15 cellular contexts compared by ENCODE assay signal in the genomic region with DNA sequence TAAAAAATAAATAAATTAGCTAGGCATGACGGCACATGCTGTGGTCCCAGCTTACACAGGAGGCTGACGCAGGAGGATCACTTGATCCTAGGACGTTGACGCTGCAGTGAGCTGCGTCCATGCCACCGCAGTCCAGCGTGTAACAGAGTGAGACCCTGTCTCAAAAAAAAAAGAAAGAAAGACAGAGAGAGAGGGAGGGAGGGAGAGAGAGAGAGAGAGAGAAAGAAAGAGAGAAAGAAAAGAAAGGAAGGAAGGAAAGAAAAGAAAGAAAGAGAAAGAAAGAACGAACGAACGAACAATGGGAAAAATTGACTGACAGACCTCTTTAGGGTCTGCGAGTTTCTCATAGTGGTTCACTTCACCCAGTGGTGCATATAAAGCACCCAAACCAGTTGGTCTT.
DNase-seq lines count a peak whose midpoint lies in the region; ATAC-seq and TF ChIP-seq lines count a peak whose summit lies in the region.
"Had no signal": no experiment of that assay in that cellular context is flagged by ENCODE, and none has a peak within 500 bp of the region (broad histone marks: within the 10 kb centered on the region; RNA-seq: fewer than 3 reads in every experiment).

No MANE protein-coding gene starts in this region.

- H3K27me3 ChIP-seq in subcutaneous abdominal adipose tissue (ENCODE audit: control insufficient read depth in 5 of 5, insufficient read depth in 4 of 5, low read length in 5 of 5), result no peaks in the 10 kb centered on the region
- H3K27me3 ChIP-seq in A673 (replicated peaks; ENCODE audit: insufficient read depth, low read depth, low read length, poor library complexity), result no peaks in the 10 kb centered on the region
- H3K27me3 ChIP-seq: foreskin keratinocyte had no signal

- CTCF ChIA-PET in A673 (lab: Charles Lee), result no interaction called here

- H3K4me1 ChIP-seq in subcutaneous abdominal adipose tissue (ENCODE audit: control insufficient read depth in 5 of 5, insufficient read depth in 5 of 5, low read length in 5 of 5) (peaks cover 6 to 61% (median 49%) of the 10 kb centered on the region in 5 donors), A673 (ENCODE audit: insufficient read depth, low read length, poor library complexity, severe bottlenecking) (peaks cover 74% of the 10 kb centered on the region)

- H3K9me3 Mint-ChIP-seq in activated T-cell treated with anti-CD3 and anti-CD28 coated beads, Interleukin-2, amount 50 U/mL, for 72 hours, result no peaks in the 10 kb centered on the region
- H3K9me3 Mint-ChIP-seq in immature natural killer cell, result no peaks in the 10 kb centered on the region
- H3K9me3 Mint-ChIP-seq: T-cell had no signal

- H3K4me3 ChIP-seq in subcutaneous abdominal adipose tissue (ENCODE audit: low read depth in 1 of 5, low read length in 5 of 5) (no peak overlapping the region), A673 (ENCODE audit: low read depth, low read length, poor library complexity, severe bottlenecking) (no peak overlapping the region)
- H3K4me3 ChIP-seq: smooth muscle cell had no signal

- H3K9ac ChIP-seq in subcutaneous abdominal adipose tissue (ENCODE audit: low read length in 5 of 5), result no peak overlapping the region

- peak overlapping the region; percentile 15 to 27 for H3K4me3 Mint-ChIP-seq in activated T-cell treated with anti-CD3 and anti-CD28 coated beads, Interleukin-2, amount 50 U/mL, for 72 hours
- H3K4me3 Mint-ChIP-seq in T-helper 17 cell (no peak overlapping the region), immature natural killer cell (peak overlapping the region in 3 of 5 donors; percentile 11 to 27 (median 25))
- H3K4me3 Mint-ChIP-seq: T-cell had no signal

- H3K36me3 ChIP-seq in subcutaneous abdominal adipose tissue (ENCODE audit: control insufficient read depth in 5 of 5, insufficient read depth in 5 of 5, low read length in 5 of 5), result peaks cover 0 to 9% (median 3%) of the 10 kb centered on the region in 5 donors
- H3K36me3 ChIP-seq in A673 (ENCODE audit: insufficient read depth, low read length, poor library complexity, severe bottlenecking), result no peaks in the 10 kb centered on the region

- no peak for ATAC-seq in activated T-cell treated with anti-CD3 and anti-CD28 coated beads, Interleukin-2, amount 50 U/mL, for 72 hours (replicated peaks in 1 of 2)
- no peak for ATAC-seq in T-helper 17 cell
- ATAC-seq: foreskin keratinocyte had no signal

- no peak for DNase-seq in activated T-cell treated with anti-CD3 and anti-CD28 coated beads, Interleukin-2, amount 50 U/mL, for 72 hours
- no peak for DNase-seq in activated T-cell treated with anti-CD3 and anti-CD28 coated beads, Interleukin-2, amount 50 U/mL, for 1 hour
- no peak for DNase-seq in T-helper 17 cell
- DNase-seq in immature natural killer cell, result no peak
- no peak for DNase-seq in NCI-H526 treated with DMSO at 0.1 percent for 48 hours (lab: John Stamatoyannopoulos, UW)
- DNase-seq in A673 (ENCODE audit: low spot score), result no peak
- DNase-seq in substantia nigra (lab: John Stamatoyannopoulos, UW), result no peak
- DNase-seq: activated CD4-positive, alpha-beta T cell treated with anti-CD3 and anti-CD28 coated beads for 4 hours; foreskin keratinocyte; islet precursor cell; NCI-H2171; T-cell; trophoblast cell had no signal

- POLR2A ChIA-PET in A673 (lab: Charles Lee; ENCODE audit: low non-redundant PET), result no interaction called here

- intact Hi-C loops in A673 (cut with micrococcal nuclease; ENCODE audit: unreplicated experiment), result no loop called here

- H3K27ac Mint-ChIP-seq in activated T-cell treated with anti-CD3 and anti-CD28 coated beads, Interleukin-2, amount 50 U/mL, for 72 hours, result peak overlapping the region; percentile 50
- H3K27ac Mint-ChIP-seq in T-helper 17 cell, result peak overlapping the region; percentile 91
- peak overlapping the region in 2 of 6 donors; percentile 17 to 18 for H3K27ac Mint-ChIP-seq in immature natural killer cell

- no peaks in the 10 kb centered on the region for H3K27me3 Mint-ChIP-seq in activated T-cell treated with anti-CD3 and anti-CD28 coated beads, Interleukin-2, amount 50 U/mL, for 72 hours (ENCODE audit: low read depth)
- H3K27me3 Mint-ChIP-seq in T-helper 17 cell, result no peaks in the 10 kb centered on the region
- H3K27me3 Mint-ChIP-seq in immature natural killer cell (ENCODE audit: low read depth in 3 of 3), result peaks cover 0 to 5% (median 1%) of the 10 kb centered on the region in 3 donors
- H3K27me3 Mint-ChIP-seq: T-cell had no signal

- peaks cover 6 to 16% of the 10 kb centered on the region in 2 donors for H3K36me3 Mint-ChIP-seq in activated T-cell treated with anti-CD3 and anti-CD28 coated beads, Interleukin-2, amount 50 U/mL, for 72 hours (ENCODE audit: insufficient read depth in 2 of 2)
- H3K36me3 Mint-ChIP-seq in T-helper 17 cell (ENCODE audit: low read depth) (no peaks in the 10 kb centered on the region), immature natural killer cell (peaks cover 3 to 21% (median 8%) of the 10 kb centered on the region in 3 donors)

- H3K27ac ChIP-seq in subcutaneous abdominal adipose tissue (ENCODE audit: low read depth, low read length), result peak overlapping the region; percentile 93
- no peak overlapping the region for H3K27ac ChIP-seq in A673 (ENCODE audit: low read depth, low read length, poor library complexity, severe bottlenecking)
- no peak overlapping the region for H3K27ac ChIP-seq in substantia nigra (ENCODE audit: low read depth, low read length, poor library complexity, severe bottlenecking)

- no peak for TF ChIP-seq CTCF in A673 (conservative IDR thresholded peaks at IDR 0.05; ENCODE audit: low read depth, low read length)

- no TSS peak for BruUV-seq in A673 (replicated peaks; lab: Mats Ljungman, UMichigan)

- H3K4me1 Mint-ChIP-seq in activated T-cell treated with anti-CD3 and anti-CD28 coated beads, Interleukin-2, amount 50 U/mL, for 72 hours (ENCODE audit: low read depth), result peaks cover 74% of the 10 kb centered on the region
- H3K4me1 Mint-ChIP-seq in T-helper 17 cell (peaks cover 56% of the 10 kb centered on the region), immature natural killer cell (peaks cover 70 to 88% of the 10 kb centered on the region in 2 donors)

- H3K9me3 ChIP-seq in T-helper 17 cell (ENCODE audit: control insufficient read depth, low read length, poor library complexity, severe bottlenecking) (no peaks in the 10 kb centered on the region), subcutaneous abdominal adipose tissue (ENCODE audit: control insufficient read depth in 5 of 5, low read length in 5 of 5) (no peaks in the 10 kb centered on the region), A673 (ENCODE audit: low read depth, low read length, poor library complexity, severe bottlenecking) (no peaks in the 10 kb centered on the region)
